9 cellular contexts compared by ENCODE assay signal in genomic region chr20:25000268-25000801, GRCh38. TPM values are rescaled to one million over a fixed set of nuclear protein-coding genes. Genes with fewer than 3 reads are reported as not detected.
DNase-seq lines count a peak whose midpoint lies in the region; ATAC-seq and TF ChIP-seq lines count a peak whose summit lies in the region.
"Had no signal": no experiment of that assay in that cellular context is flagged by ENCODE, and none has a peak within 500 bp of the region (broad histone marks: within the 10 kb centered on the region; RNA-seq: fewer than 3 reads in every experiment).

No MANE protein-coding gene starts in this region.

- no peaks in the 10 kb centered on the region for H3K27me3 ChIP-seq in BE2C
- no peaks in the 10 kb centered on the region for H3K27me3 ChIP-seq in MG63

- no peaks in the 10 kb centered on the region for H3K9me3 ChIP-seq in BE2C
- no peaks in the 10 kb centered on the region for H3K9me3 ChIP-seq in MG63

- H3K36me3 ChIP-seq in BE2C (no peaks in the 10 kb centered on the region), MG63 (no peaks in the 10 kb centered on the region)

- ATAC-seq in HG02571 (IDR thresholded peaks at IDR 0.05; ENCODE audit: unreplicated experiment) (no peak), HG03135 (IDR thresholded peaks at IDR 0.05; ENCODE audit: unreplicated experiment) (no peak)

- no peak overlapping the region for H3K4me3 ChIP-seq in BE2C (ENCODE audit: low read depth, low read length)
- no peak overlapping the region for H3K4me3 ChIP-seq in MG63

- DNase-seq in BE2C (peak; percentile 20), MG63 (peak; percentile 69), dedifferentiated amniotic fluid mesenchymal stem cell (ENCODE audit: extremely low spot score) (peak; percentile 53), myocyte (ENCODE audit: low read depth) (peak; percentile 73), NCI-H1417 treated with DMSO at 0.1 percent for 48 hours (lab: John Stamatoyannopoulos, UW) (no peak), NCI-H1436 treated with DMSO at 0.1 percent for 48 hours (lab: John Stamatoyannopoulos, UW) (no peak)

- 0 out of 2 replicates have a peak, but pooled peaks have one; percentile 5 for TF ChIP-seq CTCF in BE2C (IDR thresholded peaks at IDR 0.05; ENCODE audit: low read depth, low read length)

- H3K4me1 ChIP-seq in BE2C, result no peaks in the 10 kb centered on the region

RNA-seq across cellular contexts. Expression of gene APMAP, which starts 7.8 kb away (rescaled TPM):
- 120 TPM for polyA plus RNA-seq in BE2C (2012; ENCODE audit: insufficient read depth, insufficient read length, low read depth)
- total RNA-seq in MG63 (2014; rRNA removed; shearing (Covaris generic); ENCODE audit: low replicate concordance), result 54.3 and 80.3 TPM in 2 replicates
- total RNA-seq in myocyte, result 59.8 and 70.5 TPM in 2 replicates
- 75.1 TPM for polyA plus RNA-seq in myocyte (2012)

RNA-seq across cellular contexts. Expression of gene CST7, which starts 51.3 kb away (rescaled TPM):
- polyA plus RNA-seq in BE2C (2012; ENCODE audit: insufficient read depth, insufficient read length, low read depth), result not detected
- not detected in 2 replicates for total RNA-seq in MG63 (2014; rRNA removed; shearing (Covaris generic); ENCODE audit: low replicate concordance)
- total RNA-seq in myocyte, result 5.4 and 6.8 TPM in 2 replicates
- polyA plus RNA-seq in myocyte (2012), result 1.7 TPM
- total RNA-seq: neural crest cell had no signal

RNA-seq across cellular contexts. Expression of gene ACSS1, which starts 57.6 kb away (rescaled TPM):
- not detected for polyA plus RNA-seq in BE2C (2012; ENCODE audit: insufficient read depth, insufficient read length, low read depth)
- 0.10 TPM in 1 of 2 replicates, not detected in the other for total RNA-seq in MG63 (2014; rRNA removed; shearing (Covaris generic); ENCODE audit: low replicate concordance)
- 0.88 and 1.3 TPM in 2 replicates for total RNA-seq in myocyte
- 0.16 TPM for polyA plus RNA-seq in myocyte (2012)

Comparison
In these comparisons a context has a peak if more than half of its experiments do, and no peak if none do; other contexts are left out.
1. DNase-seq: peak in BE2C (single experiment), MG63 (single experiment), dedifferentiated amniotic fluid mesenchymal stem cell (single experiment) and myocyte (single experiment); none in NCI-H1417 treated with DMSO at 0.1 percent for 48 hours (single experiment) and NCI-H1436 treated with DMSO at 0.1 percent for 48 hours (single experiment).